Comparison of ENCODE assay signal across 8 cellular contexts in the genomic region with DNA sequence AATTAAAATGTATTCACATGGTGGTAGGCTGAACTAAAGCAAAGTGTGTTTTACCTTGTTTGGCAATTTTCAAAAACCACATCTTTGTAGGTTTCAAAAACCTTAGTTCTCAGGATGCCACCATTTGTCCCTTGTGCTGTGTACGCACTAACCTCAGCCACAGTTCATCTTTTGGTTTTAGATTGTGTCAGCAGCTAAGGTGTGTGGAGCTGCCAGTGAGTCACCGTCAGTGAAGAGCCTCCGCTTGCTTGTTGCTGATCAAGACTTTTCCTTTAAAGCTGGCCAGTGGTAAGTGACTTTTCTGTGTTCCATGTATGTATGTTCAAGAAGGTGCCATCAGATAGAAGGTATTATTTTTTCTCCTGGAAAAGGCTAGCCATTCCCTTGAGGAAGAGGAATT. TPM values are rescaled to one million over a fixed set of nuclear protein-coding genes. Genes with fewer than 3 reads are reported as not detected.
DNase-seq lines count a peak whose midpoint lies in the region; ATAC-seq lines count a peak whose summit lies in the region.

No MANE protein-coding gene starts in this region.

- no peak overlapping the region for H2BK5ac ChIP-seq in mesenchymal stem cell (ENCODE audit: low read depth, low read length, poor library complexity, severe bottlenecking)

- peak overlapping the region; percentile 94 to 98 (median 96) for H3K27ac Mint-ChIP-seq in CD4-positive, CD25-positive, alpha-beta regulatory T cell
- peak overlapping the region; percentile 92 for H3K27ac Mint-ChIP-seq in activated CD4-positive, alpha-beta T cell treated with anti-CD3 and anti-CD28 coated beads, Interleukin-2, amount 10 ng/mL, durations not matched to agents 24 days and 14 days
- peak overlapping the region; percentile 86 to 98 (median 96) for H3K27ac Mint-ChIP-seq in immature natural killer cell

- ATAC-seq in CD4-positive, CD25-positive, alpha-beta regulatory T cell (ENCODE audit: low read depth in 2 of 2): peak; percentile 93 to 94
- ATAC-seq in GM21717 (IDR thresholded peaks at IDR 0.05; ENCODE audit: unreplicated experiment): peak; percentile 64

- no peak overlapping the region for H3K14ac ChIP-seq in mesenchymal stem cell (ENCODE audit: low read length in 2 of 2)

- H3K9ac ChIP-seq in mesenchymal stem cell (ENCODE audit: low read length): no peak overlapping the region

- H2BK15ac ChIP-seq in mesenchymal stem cell (ENCODE audit: low read depth, poor library complexity, severe bottlenecking): no peak overlapping the region

- H2BK12ac ChIP-seq in mesenchymal stem cell (ENCODE audit: low read length in 2 of 2): no peak overlapping the region

- intact Hi-C loops in activated CD4-positive, alpha-beta T cell treated with anti-CD3 and anti-CD28 coated beads, Interleukin-2, amount 10 ng/mL, durations not matched to agents 24 days and 14 days (cut with micrococcal nuclease): loop anchor here (1.0 to 10.0 kb wide), 7 partner anchors 15 to 869 kb away; a partner anchor contains a TSS

- no peaks in the 10 kb centered on the region for H3K27me3 ChIP-seq in CD4-positive, CD25-positive, alpha-beta regulatory T cell (ENCODE audit: control insufficient read depth, insufficient read depth, low read length)
- no peaks in the 10 kb centered on the region for H3K27me3 ChIP-seq in mesenchymal stem cell (ENCODE audit: control insufficient read depth in 1 of 2, insufficient read depth in 1 of 2, low read length in 2 of 2)

- no peak overlapping the region for H3K4me2 ChIP-seq in mesenchymal stem cell (ENCODE audit: low read length, poor library complexity, severe bottlenecking)

- no peak overlapping the region for H3K4ac ChIP-seq in mesenchymal stem cell (ENCODE audit: low read depth in 1 of 2, low read length in 2 of 2)

- H3K79me1 ChIP-seq in mesenchymal stem cell (replicated peaks; ENCODE audit: low read length, poor library complexity, severe bottlenecking): peaks cover 3% of the 10 kb centered on the region

- H4K8ac ChIP-seq in mesenchymal stem cell (ENCODE audit: low read length): no peak overlapping the region

- peaks cover 21% of the 10 kb centered on the region for H3K36me3 Mint-ChIP-seq in CD4-positive, CD25-positive, alpha-beta regulatory T cell
- H3K36me3 Mint-ChIP-seq in activated CD4-positive, alpha-beta T cell treated with anti-CD3 and anti-CD28 coated beads, Interleukin-2, amount 10 ng/mL, durations not matched to agents 24 days and 14 days (ENCODE audit: low read depth): peaks cover 33% of the 10 kb centered on the region
- H3K36me3 Mint-ChIP-seq in immature natural killer cell: peaks cover 8 to 17% (median 10%) of the 10 kb centered on the region in 3 donors

- peak; percentile 52 to 92 (median 83) for DNase-seq in CD4-positive, CD25-positive, alpha-beta regulatory T cell
- DNase-seq in activated CD4-positive, alpha-beta T cell treated with anti-CD3 and anti-CD28 coated beads, Interleukin-2, amount 10 ng/mL, durations not matched to agents 24 days and 14 days: peak; percentile 91
- DNase-seq in immature natural killer cell (peak; percentile 80 to 85 (median 81)), NAMALWA (ENCODE audit: low spot score) (no peak), OCI-M2 (lab: John Stamatoyannopoulos, UW; ENCODE audit: unreplicated experiment) (no peak), mucosa of gallbladder (ENCODE audit: low spot score) (no peak), mesenchymal stem cell (no peak)

- peak overlapping the region; percentile 100 for H3K4me3 ChIP-seq in CD4-positive, CD25-positive, alpha-beta regulatory T cell (ENCODE audit: low read depth, low read length)
- no peak overlapping the region for H3K4me3 ChIP-seq in mesenchymal stem cell (ENCODE audit: insufficient read depth in 1 of 2, low read depth in 1 of 2, low read length in 2 of 2)

- no peaks in the 10 kb centered on the region for H3K9me3 ChIP-seq in CD4-positive, CD25-positive, alpha-beta regulatory T cell (ENCODE audit: control insufficient read depth in 2 of 2, low read length in 2 of 2)
- no peaks in the 10 kb centered on the region for H3K9me3 ChIP-seq in mesenchymal stem cell (ENCODE audit: control insufficient read depth, low read length)

- H3K36me3 ChIP-seq in CD4-positive, CD25-positive, alpha-beta regulatory T cell (ENCODE audit: control insufficient read depth, insufficient read depth, low read length): no peaks in the 10 kb centered on the region
- H3K36me3 ChIP-seq in mesenchymal stem cell (ENCODE audit: control insufficient read depth in 1 of 2, insufficient read depth in 2 of 2, low read depth in 1 of 2, low read length in 2 of 2): peaks cover 0 to 32% of the 10 kb centered on the region in 2 experiments

- peak overlapping the region; percentile 94 to 99 (median 96) for H3K4me3 Mint-ChIP-seq in CD4-positive, CD25-positive, alpha-beta regulatory T cell
- H3K4me3 Mint-ChIP-seq in activated CD4-positive, alpha-beta T cell treated with anti-CD3 and anti-CD28 coated beads, Interleukin-2, amount 10 ng/mL, durations not matched to agents 24 days and 14 days: peak overlapping the region; percentile 93
- H3K4me3 Mint-ChIP-seq in immature natural killer cell: peak overlapping the region; percentile 79 to 97 (median 91)

- no peak overlapping the region for H2AFZ ChIP-seq in mesenchymal stem cell (ENCODE audit: low read depth, low read length)

- 97% methylated on average over 3 of the region's 3 CpGs for WGBS in mesenchymal stem cell

- H3K27ac ChIP-seq in CD4-positive, CD25-positive, alpha-beta regulatory T cell (ENCODE audit: insufficient read depth, low read length, poor library complexity, severe bottlenecking): peak overlapping the region; percentile 86
- no peak overlapping the region for H3K27ac ChIP-seq in mesenchymal stem cell (ENCODE audit: low read length, poor library complexity, severe bottlenecking)

- no peak overlapping the region for H4K91ac ChIP-seq in mesenchymal stem cell (ENCODE audit: low read length)

- peaks cover 67% of the 10 kb centered on the region for H3K4me1 ChIP-seq in CD4-positive, CD25-positive, alpha-beta regulatory T cell (ENCODE audit: control insufficient read depth, insufficient read depth, low read length, poor library complexity, severe bottlenecking)
- no peaks in the 10 kb centered on the region for H3K4me1 ChIP-seq in mesenchymal stem cell (ENCODE audit: control insufficient read depth, insufficient read depth, low read depth, low read length)

- H3K4me1 Mint-ChIP-seq in CD4-positive, CD25-positive, alpha-beta regulatory T cell: peaks cover 38 to 66% (median 47%) of the 10 kb centered on the region in 4 donors
- peaks cover 58% of the 10 kb centered on the region for H3K4me1 Mint-ChIP-seq in activated CD4-positive, alpha-beta T cell treated with anti-CD3 and anti-CD28 coated beads, Interleukin-2, amount 10 ng/mL, durations not matched to agents 24 days and 14 days
- H3K4me1 Mint-ChIP-seq in immature natural killer cell: peaks cover 69 to 70% of the 10 kb centered on the region in 2 donors

- H3K23ac ChIP-seq in mesenchymal stem cell (ENCODE audit: low read length in 2 of 2): no peak overlapping the region

- no peak overlapping the region for H2AK5ac ChIP-seq in mesenchymal stem cell (ENCODE audit: low read length, severe bottlenecking)

- H3K27me3 Mint-ChIP-seq in CD4-positive, CD25-positive, alpha-beta regulatory T cell: no peaks in the 10 kb centered on the region
- no peaks in the 10 kb centered on the region for H3K27me3 Mint-ChIP-seq in activated CD4-positive, alpha-beta T cell treated with anti-CD3 and anti-CD28 coated beads, Interleukin-2, amount 10 ng/mL, durations not matched to agents 24 days and 14 days
- H3K27me3 Mint-ChIP-seq in immature natural killer cell (ENCODE audit: low read depth in 3 of 3): peaks cover 2 to 6% (median 2%) of the 10 kb centered on the region in 3 donors

- no peak overlapping the region for H2BK120ac ChIP-seq in mesenchymal stem cell (ENCODE audit: low read depth, low read length)

- H3K18ac ChIP-seq in mesenchymal stem cell (ENCODE audit: low read depth in 1 of 2, low read length in 2 of 2): no peak overlapping the region

- H3K9me3 Mint-ChIP-seq in CD4-positive, CD25-positive, alpha-beta regulatory T cell: no peaks in the 10 kb centered on the region
- no peaks in the 10 kb centered on the region for H3K9me3 Mint-ChIP-seq in activated CD4-positive, alpha-beta T cell treated with anti-CD3 and anti-CD28 coated beads, Interleukin-2, amount 10 ng/mL, durations not matched to agents 24 days and 14 days
- H3K9me3 Mint-ChIP-seq in immature natural killer cell: no peaks in the 10 kb centered on the region

RNA-seq across cellular contexts. Expression of a gene that starts 21.1 kb away (rescaled TPM):
- total RNA-seq in CD4-positive, CD25-positive, alpha-beta regulatory T cell: 109 TPM
- polyA plus RNA-seq in CD4-positive, CD25-positive, alpha-beta regulatory T cell: 10 to 100 TPM; 31.1 to 67.1 (median 50.4) TPM
- total RNA-seq in activated CD4-positive, alpha-beta T cell treated with anti-CD3 and anti-CD28 coated beads, Interleukin-2, amount 10 ng/mL, durations not matched to agents 24 days and 14 days: 27.1 and 29.8 TPM in 2 replicates
- polyA plus RNA-seq in immature natural killer cell: 10 to 100 TPM; 22.0 to 27.3 (median 23.8) TPM
- 15.3 TPM for total RNA-seq in mucosa of gallbladder
- polyA plus RNA-seq in mesenchymal stem cell (2013, experiment 1 of 2): 4.5 TPM
- 3.8 TPM for polyA plus RNA-seq in mesenchymal stem cell (2013, experiment 2 of 2)

RNA-seq across cellular contexts. Expression of a gene that starts 21.4 kb away (rescaled TPM):
- 20.0 TPM for total RNA-seq in CD4-positive, CD25-positive, alpha-beta regulatory T cell
- 10 to 100 TPM; 19.6 to 30.0 (median 22.5) TPM for polyA plus RNA-seq in CD4-positive, CD25-positive, alpha-beta regulatory T cell
- total RNA-seq in activated CD4-positive, alpha-beta T cell treated with anti-CD3 and anti-CD28 coated beads, Interleukin-2, amount 10 ng/mL, durations not matched to agents 24 days and 14 days: 27.6 and 30.1 TPM in 2 replicates
- 10 to 100 TPM; 22.3 to 31.8 (median 25.5) TPM for polyA plus RNA-seq in immature natural killer cell
- 17.3 TPM for total RNA-seq in mucosa of gallbladder
- 38.5 TPM for polyA plus RNA-seq in mesenchymal stem cell (2013, experiment 1 of 2)
- 40.8 TPM for polyA plus RNA-seq in mesenchymal stem cell (2013, experiment 2 of 2)

Comparison
In these comparisons a context has a peak if more than half of its experiments do, and no peak if none do; other contexts are left out.
1. DNase-seq: peak in CD4-positive, CD25-positive, alpha-beta regulatory T cell (3 of 3), activated CD4-positive, alpha-beta T cell treated with anti-CD3 and anti-CD28 coated beads, Interleukin-2, amount 10 ng/mL, durations not matched to agents 24 days and 14 days (single experiment) and immature natural killer cell (3 of 3); none in NAMALWA (single experiment), OCI-M2 (single experiment), mucosa of gallbladder (single experiment) and mesenchymal stem cell (single experiment).
2. Peak in every context shown above with its lines, with median percentiles within 50 percentile points of each other: H3K27ac Mint-ChIP-seq and H3K4me3 Mint-ChIP-seq.